In the genomic region with DNA sequence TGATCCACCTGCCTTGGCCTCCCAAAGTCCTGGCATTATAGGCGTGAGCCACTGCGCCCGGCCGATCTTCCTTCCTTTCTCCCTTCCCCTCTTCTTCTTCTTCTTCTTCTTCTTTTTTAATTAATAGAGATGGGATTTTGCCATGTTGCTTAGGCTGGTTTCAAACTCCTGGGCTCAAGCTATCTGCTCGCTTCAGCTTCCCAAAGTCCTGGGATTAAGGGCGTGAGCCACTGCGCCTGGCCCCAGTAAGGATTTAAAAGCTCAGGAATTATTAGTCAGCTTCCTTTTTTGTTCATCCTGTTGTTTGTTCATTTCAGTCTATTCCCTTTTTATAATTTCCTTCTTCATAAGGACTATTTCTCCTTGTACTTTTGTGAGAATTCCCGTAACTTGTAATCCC, we compare ENCODE assay signal across 18 cellular contexts.
"Had no signal": no experiment of that assay in that cellular context is flagged by ENCODE, and none has a peak within 500 bp of the region (broad histone marks: within the 10 kb centered on the region; RNA-seq: fewer than 3 reads in every experiment).

No MANE protein-coding gene starts in this region.

- H3K36me3 Mint-ChIP-seq: memory B cell had no signal

- H3K4me3 ChIP-seq: dorsolateral prefrontal cortex, esophagus squamous epithelium, left lung, neural progenitor cell, ovary, sigmoid colon, suprapubic skin, upper lobe of right lung had no signal

- H3K27me3 Mint-ChIP-seq: memory B cell had no signal

- DNase-seq: activated B cell treated with CpG ODN at 0.5 μM for 24 hours; activated naive CD4-positive, alpha-beta T cell treated with anti-CD3 and anti-CD28 coated beads, Interleukin-2, amount 50 U/mL, for 16 hours; amniotic stem cell; brain microvascular endothelial cell; dorsolateral prefrontal cortex; esophagus squamous epithelium; foreskin keratinocyte; left lung; ovary; sigmoid colon; stimulated activated CD4-positive, alpha-beta T cell treated with anti-CD3 and anti-CD28 coated beads, Interleukin-12 subunit alpha, Interleukin-12 subunit beta, amount 100 ng/mL, for 4 hours; stimulated activated naive CD8-positive, alpha-beta T cell treated with anti-CD3 and anti-CD28 coated beads, Interleukin-15, Interleukin-2, amounts not matched to agents 100 U/mL and 50 U/mL, for 24 hours; upper lobe of right lung had no signal

- H3K9me3 Mint-ChIP-seq: activated B cell treated with CpG ODN at 0.5 μM for 24 hours; activated T-helper 2 cell treated with anti-CD3 and anti-CD28 coated beads, Interferon-gamma antibody, Interleukin-2, Interleukin-4, amounts not matched to agents 10 μg/mL and 5 μg/mL and 100 μg/mL, durations not matched to agents 14 hours and 24 hours and 36 hours; memory B cell; T-helper 1 cell treated with Interleukin-12 subunit alpha and Interleukin-12 subunit beta and Interleukin-4 antibody, amounts not matched to agents 30 μg/mL and 1 μg/mL, for 36 hours had no signal

- ATAC-seq: foreskin keratinocyte; left lung; stimulated activated naive CD8-positive, alpha-beta T cell treated with anti-CD3 and anti-CD28 coated beads, Interleukin-15, Interleukin-2, amounts not matched to agents 100 U/mL and 50 U/mL, for 24 hours; upper lobe of right lung had no signal

- H3K4me3 Mint-ChIP-seq: activated B cell treated with CpG ODN at 0.5 μM for 24 hours; memory B cell; neural progenitor cell; T-helper 1 cell treated with Interleukin-12 subunit alpha and Interleukin-12 subunit beta and Interleukin-4 antibody, amounts not matched to agents 30 μg/mL and 1 μg/mL, for 36 hours had no signal

- H3K27ac Mint-ChIP-seq: activated B cell treated with CpG ODN at 0.5 μM for 24 hours; activated T-helper 2 cell treated with anti-CD3 and anti-CD28 coated beads, Interferon-gamma antibody, Interleukin-2, Interleukin-4, amounts not matched to agents 10 μg/mL and 5 μg/mL and 100 μg/mL, durations not matched to agents 14 hours and 24 hours and 36 hours; memory B cell; neural progenitor cell; T-helper 1 cell treated with Interleukin-12 subunit alpha and Interleukin-12 subunit beta and Interleukin-4 antibody, amounts not matched to agents 30 μg/mL and 1 μg/mL, for 36 hours had no signal
